Comparison of ENCODE assay signal across 15 cellular contexts in genomic region chr4:8725845-8726244, GRCh38.
"Had no signal": no experiment of that assay in that cellular context is flagged by ENCODE, and none has a peak within 500 bp of the region (broad histone marks: within the 10 kb centered on the region; RNA-seq: fewer than 3 reads in every experiment).

No MANE protein-coding gene starts in this region.

- H3K27me3 ChIP-seq: colonic mucosa had no signal

- H3K9me3 ChIP-seq: colonic mucosa, lower lobe of right lung, transverse colon had no signal

- H3K27ac ChIP-seq: colonic mucosa, lower lobe of right lung, SK-N-MC, transverse colon had no signal

- H3K4me1 ChIP-seq: colonic mucosa, lower lobe of right lung, transverse colon had no signal

- ATAC-seq: activated CD4-positive, CD25-positive, alpha-beta regulatory T cell treated with anti-CD3 and anti-CD28 coated beads, Interleukin-2, amount 50 U/mL, for 24 hours; activated naive CD4-positive, alpha-beta T cell treated with anti-CD3 and anti-CD28 coated beads, Interleukin-2, amount 50 U/mL, for 72 hours; lower lobe of right lung; stimulated activated naive B cell treated with anti-CD40 and anti-IgM and Interleukin-4, amounts not matched to agents 10 μg/mL and 1 μg/mL and 100 μg/mL, for 72 hours had no signal

- H3K36me3 ChIP-seq: colonic mucosa, lower lobe of right lung, transverse colon had no signal

- DNase-seq: activated T-cell treated with anti-CD3 and anti-CD28 coated beads for 4 hours; caudate nucleus; colonic mucosa; effector CD8-positive, alpha-beta T cell; foreskin fibroblast; glutamatergic neuron; hypothalamus; nephron progenitor cell; stimulated activated CD4-positive, alpha-beta T cell treated with anti-CD3 and anti-CD28 coated beads, Interleukin-2, amount 100 ng/mL, for 48 hours; stimulated activated naive B cell treated with anti-CD40 and anti-IgM and Interleukin-4, amounts not matched to agents 10 μg/mL and 1 μg/mL and 100 μg/mL, for 72 hours had no signal

- H3K4me3 ChIP-seq: colonic mucosa, lower lobe of right lung, SK-N-MC, transverse colon had no signal
